24 cellular contexts compared by ENCODE assay signal in genomic region chrX:133850414-133850813, GRCh38.
"Had no signal": no experiment of that assay in that cellular context is flagged by ENCODE, and none has a peak within 500 bp of the region (broad histone marks: within the 10 kb centered on the region; RNA-seq: fewer than 3 reads in every experiment).

No MANE protein-coding gene starts in this region.

- H3K27ac ChIP-seq: colonic mucosa, epithelial cell of prostate, esophagus squamous epithelium, gastroesophageal sphincter, heart left ventricle, hepatocyte, left lung, lower lobe of right lung had no signal

- H3K4me3 ChIP-seq: colonic mucosa, esophagus squamous epithelium, gastroesophageal sphincter, heart left ventricle, hepatocyte, left lung, lower lobe of right lung had no signal

- H3K27me3 ChIP-seq: colonic mucosa, esophagus squamous epithelium, gastroesophageal sphincter, hepatocyte had no signal

- ATAC-seq: effector memory CD8-positive, alpha-beta T cell; esophagus mucosa; gastroesophageal sphincter; heart left ventricle; left cardiac atrium; left lung; left ventricle myocardium superior; lower lobe of right lung had no signal

- H3K36me3 Mint-ChIP-seq: immature natural killer cell, naive B cell had no signal

- H3K4me3 Mint-ChIP-seq: dendritic cell treated with granulocyte-macrophage colony-stimulating factor and Interleukin-4, amounts not matched to agents 40 ng/mL and 50 ng/mL, for 4 days; effector memory CD8-positive, alpha-beta T cell; endodermal cell; immature natural killer cell; naive B cell had no signal

- H3K9me3 ChIP-seq: colonic mucosa, esophagus squamous epithelium, gastroesophageal sphincter, heart left ventricle, left lung, lower lobe of right lung had no signal

- H3K27me3 Mint-ChIP-seq: dendritic cell treated with granulocyte-macrophage colony-stimulating factor and Interleukin-4, amounts not matched to agents 40 ng/mL and 50 ng/mL, for 4 days had no signal

- H3K27ac Mint-ChIP-seq: dendritic cell treated with granulocyte-macrophage colony-stimulating factor and Interleukin-4, amounts not matched to agents 40 ng/mL and 50 ng/mL, for 4 days; effector memory CD8-positive, alpha-beta T cell; endodermal cell; immature natural killer cell; naive B cell had no signal

- H3K9me3 Mint-ChIP-seq: dendritic cell treated with granulocyte-macrophage colony-stimulating factor and Interleukin-4, amounts not matched to agents 40 ng/mL and 50 ng/mL, for 4 days; effector memory CD8-positive, alpha-beta T cell; endodermal cell; immature natural killer cell; naive B cell had no signal

- H3K36me3 ChIP-seq: colonic mucosa, esophagus squamous epithelium, gastroesophageal sphincter, heart left ventricle, left lung, lower lobe of right lung had no signal

- DNase-seq: colonic mucosa; cortex of kidney; effector CD8-positive, alpha-beta T cell; effector memory CD8-positive, alpha-beta T cell; endodermal cell; erythroblast; esophagus squamous epithelium; heart left ventricle; hypothalamus; immature natural killer cell; left cardiac atrium; left lung; left ventricle myocardium superior; lower lobe of right lung; midbrain; naive B cell had no signal

- H3K4me2 ChIP-seq: hepatocyte had no signal

- H3K4me1 ChIP-seq: colonic mucosa, esophagus squamous epithelium, gastroesophageal sphincter, heart left ventricle, left lung, lower lobe of right lung had no signal

- H2AFZ ChIP-seq: hepatocyte had no signal

- FAIRE-seq: frontal cortex, islet of Langerhans, keratinocyte had no signal

- H3K4me1 Mint-ChIP-seq: immature natural killer cell, naive B cell had no signal
